In the genomic region with DNA sequence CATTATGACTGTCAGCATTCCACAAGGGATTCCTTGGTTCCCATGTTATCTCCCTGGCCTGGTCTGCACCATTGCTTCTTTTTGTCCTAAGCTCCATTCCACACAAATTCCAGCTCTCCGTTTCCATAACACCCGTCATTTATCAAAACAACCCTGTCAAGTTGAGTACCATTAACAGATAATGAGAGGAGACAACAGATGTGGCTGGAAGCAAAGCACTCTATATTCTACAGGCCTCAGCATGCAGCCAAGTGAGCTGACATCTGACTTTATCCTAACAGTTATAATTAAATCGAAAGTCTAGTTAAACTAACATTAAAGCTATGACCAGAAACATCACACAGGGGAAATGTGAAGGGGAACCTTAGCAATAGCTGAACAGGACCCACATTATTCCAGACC, we compare ENCODE assay signal across 10 cellular contexts.
DNase-seq lines count a peak whose midpoint lies in the region; TF ChIP-seq lines count a peak whose summit lies in the region.
"Had no signal": no experiment of that assay in that cellular context is flagged by ENCODE, and none has a peak within 500 bp of the region (broad histone marks: within the 10 kb centered on the region; RNA-seq: fewer than 3 reads in every experiment).

No MANE protein-coding gene starts in this region.

- H3K4me1 ChIP-seq in neuron (ENCODE audit: insufficient read depth, low read length): peaks cover 59% of the 10 kb centered on the region

- no peaks in the 10 kb centered on the region for H3K27me3 ChIP-seq in neuron (ENCODE audit: insufficient read depth, low read length)
- H3K27me3 ChIP-seq: ascending aorta had no signal

- no peaks in the 10 kb centered on the region for H3K36me3 ChIP-seq in neuron (ENCODE audit: insufficient read depth, low read length)
- H3K36me3 ChIP-seq: ascending aorta had no signal

- no peak for TF ChIP-seq CTCF in choroid plexus epithelial cell (conservative IDR thresholded peaks at IDR 0.05; ENCODE audit: low read depth, low read length)

- H3K4me3 ChIP-seq in choroid plexus epithelial cell (ENCODE audit: low read depth, low read length) (no peak overlapping the region), neuron (ENCODE audit: low read length) (peak overlapping the region; percentile 11)
- H3K4me3 ChIP-seq: ascending aorta, GM23248 had no signal

- no peak overlapping the region for H2AFZ ChIP-seq in neuron (ENCODE audit: low read depth, low read length)
- H2AFZ ChIP-seq: GM23248 had no signal

- DNase-seq in GM04504 (ENCODE audit: low read depth) (peak; percentile 52), NCI-H2171 treated with DMSO at 0.1 percent for 48 hours (lab: John Stamatoyannopoulos, UW) (peak; percentile 99), choroid plexus epithelial cell (ENCODE audit: low read depth) (peak; percentile 57), AG08395 (ENCODE audit: low spot score) (no peak)
- no peak for DNase-seq in effector CD4-positive, alpha-beta T cell
- DNase-seq in activated T-cell treated with anti-CD3 and anti-CD28 coated beads, Interleukin-2, amount 50 U/mL, for 1 hour: no peak
- no peak for DNase-seq in activated CD4-positive, alpha-beta T cell treated with anti-CD3 and anti-CD28 coated beads, Interleukin-2, amount 50 U/mL, for 1 hour
- DNase-seq: GM23248 had no signal

- H3K9me3 ChIP-seq in neuron (ENCODE audit: low read length): no peaks in the 10 kb centered on the region
- H3K9me3 ChIP-seq: ascending aorta had no signal

Comparison
In these comparisons a context has a peak if more than half of its experiments do, and no peak if none do; other contexts are left out.
1. DNase-seq: peak in GM04504 (single experiment), NCI-H2171 treated with DMSO at 0.1 percent for 48 hours (single experiment) and choroid plexus epithelial cell (single experiment); none in effector CD4-positive, alpha-beta T cell (single experiment), AG08395 (single experiment), activated T-cell treated with anti-CD3 and anti-CD28 coated beads, Interleukin-2, amount 50 U/mL, for 1 hour (single experiment) and activated CD4-positive, alpha-beta T cell treated with anti-CD3 and anti-CD28 coated beads, Interleukin-2, amount 50 U/mL, for 1 hour (single experiment).